ENCODE assay signal across 18 cellular contexts in genomic region chr1:220121791-220122530, GRCh38. TPM values are rescaled to one million over a fixed set of nuclear protein-coding genes. Genes with fewer than 3 reads are reported as not detected.
DNase-seq lines count a peak whose midpoint lies in the region; ATAC-seq, FAIRE-seq and TF ChIP-seq lines count a peak whose summit lies in the region.
"Had no signal": no experiment of that assay in that cellular context is flagged by ENCODE, and none has a peak within 500 bp of the region (broad histone marks: within the 10 kb centered on the region; RNA-seq: fewer than 3 reads in every experiment).

No MANE protein-coding gene starts in this region.

- peak overlapping the region; percentile 76 for H3K27ac ChIP-seq in muscle layer of duodenum (ENCODE audit: low read length)
- H3K27ac ChIP-seq: brain microvascular endothelial cell, gastroesophageal sphincter, vagina had no signal

- ATAC-seq in HG03432 (IDR thresholded peaks at IDR 0.05; ENCODE audit: unreplicated experiment) (peak; percentile 56), HG03565 (IDR thresholded peaks at IDR 0.05; ENCODE audit: unreplicated experiment) (no peak)
- ATAC-seq: gastroesophageal sphincter had no signal

- H3K27me3 ChIP-seq in Caco-2 (replicated peaks; ENCODE audit: control insufficient read depth, insufficient read depth, low read length) (no peaks in the 10 kb centered on the region), muscle layer of duodenum (ENCODE audit: low read depth, low read length) (no peaks in the 10 kb centered on the region)
- H3K27me3 ChIP-seq: brain microvascular endothelial cell, gastroesophageal sphincter, vagina had no signal

- H3K4me1 Mint-ChIP-seq in Caco-2 (ENCODE audit: low read depth, unreplicated experiment) (peaks cover 27% of the 10 kb centered on the region), chondrocyte (ENCODE audit: low read depth) (peaks cover 14% of the 10 kb centered on the region)

- H3K36me3 Mint-ChIP-seq in Caco-2 (ENCODE audit: insufficient read depth, unreplicated experiment) (peaks cover 38% of the 10 kb centered on the region), chondrocyte (ENCODE audit: low read depth) (no peaks in the 10 kb centered on the region)
- H3K36me3 Mint-ChIP-seq: IgD-negative memory B cell had no signal

- intact Hi-C loops in Caco-2 (cut with micrococcal nuclease; ENCODE audit: unreplicated experiment): loop anchor here (1.0 kb wide), 1 partner anchor 28 kb away; the partner anchor contains the start of gene IARS2

- H3K4me1 ChIP-seq in Caco-2 (peaks cover 57% of the 10 kb centered on the region), muscle layer of duodenum (ENCODE audit: control insufficient read depth in 1 of 2, insufficient read depth in 2 of 2, low read length in 2 of 2) (peaks cover 4 to 7% of the 10 kb centered on the region in 2 donors)
- H3K4me1 ChIP-seq: vagina had no signal

- no peak for FAIRE-seq in urothelium cell line (lab: Jason Lieb, UNC)
- FAIRE-seq: endometrium had no signal

- TF ChIP-seq CTCF in Caco-2 (IDR thresholded peaks at IDR 0.05; ENCODE audit: insufficient read depth in 1 of 2, low read depth in 1 of 2, low read length in 1 of 2, severe bottlenecking in 1 of 2, unreplicated experiment in 1 of 2) (no peak), chondrocyte (IDR thresholded peaks at IDR 0.05) (no peak)

- H3K27me3 Mint-ChIP-seq in Caco-2 (ENCODE audit: insufficient read depth, unreplicated experiment) (no peaks in the 10 kb centered on the region), chondrocyte (ENCODE audit: low read depth) (no peaks in the 10 kb centered on the region)
- H3K27me3 Mint-ChIP-seq: activated CD4-positive, alpha-beta memory T cell treated with anti-CD3 and anti-CD28 coated beads for 36 hours; IgD-negative memory B cell had no signal

- no TSS peak for BruUV-seq in Caco-2 (replicated peaks; lab: Mats Ljungman, UMichigan)

- H3K4me3 Mint-ChIP-seq in Caco-2 (ENCODE audit: unreplicated experiment): peak overlapping the region; percentile 73
- no peak overlapping the region for H3K4me3 Mint-ChIP-seq in chondrocyte (ENCODE audit: unreplicated experiment)
- H3K4me3 Mint-ChIP-seq: activated CD4-positive, alpha-beta memory T cell treated with anti-CD3 and anti-CD28 coated beads for 36 hours; IgD-negative memory B cell had no signal

- no peaks in the 10 kb centered on the region for H3K9me3 ChIP-seq in Caco-2
- no peaks in the 10 kb centered on the region for H3K9me3 ChIP-seq in muscle layer of duodenum (ENCODE audit: control insufficient read depth in 1 of 2, low read length in 2 of 2)
- H3K9me3 ChIP-seq: gastroesophageal sphincter, vagina had no signal

- CTCF ChIA-PET in Caco-2 (lab: Charles Lee): no interaction called here

- H3K36me3 ChIP-seq in Caco-2 (ENCODE audit: control insufficient read depth, insufficient read depth, low read length): peaks cover under 1% of the 10 kb centered on the region; the same call in 1 of the 2 replicates
- peaks cover 6 to 14% of the 10 kb centered on the region in 2 donors for H3K36me3 ChIP-seq in muscle layer of duodenum (ENCODE audit: control insufficient read depth in 1 of 2, insufficient read depth in 2 of 2, low read length in 2 of 2)
- H3K36me3 ChIP-seq: vagina had no signal

- H3K4me3 ChIP-seq in Caco-2 (ENCODE audit: low read depth, low read length): 0 out of 2 replicates have a peak overlapping the region, but pooled peaks have one; percentile 13
- no peak overlapping the region for H3K4me3 ChIP-seq in muscle layer of duodenum (ENCODE audit: low read depth in 1 of 2, low read length in 2 of 2)
- H3K4me3 ChIP-seq: gastroesophageal sphincter, vagina had no signal

- peak; percentile 62 to 66 for DNase-seq in Caco-2
- DNase-seq in chondrocyte (ENCODE audit: low spot score): no peak
- no peak for DNase-seq in T-helper 1 cell
- DNase-seq in OCI-M2 (lab: John Stamatoyannopoulos, UW; ENCODE audit: unreplicated experiment): no peak
- no peak for DNase-seq in urothelium cell line (ENCODE audit: low spot score)
- DNase-seq: activated CD4-positive, alpha-beta memory T cell treated with anti-CD3 and anti-CD28 coated beads for 36 hours; activated gamma-delta T cell treated with Interleukin-2 at 50 U/mL for 16 hours; brain microvascular endothelial cell; NCI-H1436; NCI-H510A treated with DMSO at 0.1 percent for 48 hours; T1000 had no signal

- H3K9me3 Mint-ChIP-seq in Caco-2 (ENCODE audit: unreplicated experiment) (no peaks in the 10 kb centered on the region), chondrocyte (ENCODE audit: low read depth) (no peaks in the 10 kb centered on the region)
- H3K9me3 Mint-ChIP-seq: activated CD4-positive, alpha-beta memory T cell treated with anti-CD3 and anti-CD28 coated beads for 36 hours; IgD-negative memory B cell had no signal

- peak overlapping the region; percentile 90 for H3K27ac Mint-ChIP-seq in Caco-2 (ENCODE audit: unreplicated experiment)
- peak overlapping the region; percentile 30 for H3K27ac Mint-ChIP-seq in chondrocyte (ENCODE audit: unreplicated experiment)
- H3K27ac Mint-ChIP-seq: activated CD4-positive, alpha-beta memory T cell treated with anti-CD3 and anti-CD28 coated beads for 36 hours; IgD-negative memory B cell had no signal

- POLR2A ChIA-PET in Caco-2 (lab: Charles Lee): interaction anchor here (0.6 kb wide), 1 partner anchor 78 kb away, joined by 18 read pairs; no protein-coding TSS in a partner anchor

RNA-seq across cellular contexts. Expression of gene IARS2, which starts 28.0 kb away (rescaled TPM):
- 123 and 136 TPM in 2 replicates for total RNA-seq in Caco-2 (2022)
- total RNA-seq in chondrocyte: 64.2 to 71.9 TPM (median 64.9 TPM) in 3 replicates

RNA-seq across cellular contexts. Expression of gene BPNT1, which starts 32.4 kb away (rescaled TPM):
- total RNA-seq in Caco-2 (2022) (25.0 and 29.4 TPM in 2 replicates), chondrocyte (16.3 to 26.5 TPM (median 16.9 TPM) in 3 replicates)

Comparison
In these comparisons a context has a peak if more than half of its experiments do, and no peak if none do; other contexts are left out.
1. DNase-seq: peak in Caco-2 (2 of 2); none in chondrocyte (single experiment), T-helper 1 cell (0 of 5), OCI-M2 (single experiment) and urothelium cell line (single experiment).